ENCODE assay signal across 1 cellular context in the genomic region with DNA sequence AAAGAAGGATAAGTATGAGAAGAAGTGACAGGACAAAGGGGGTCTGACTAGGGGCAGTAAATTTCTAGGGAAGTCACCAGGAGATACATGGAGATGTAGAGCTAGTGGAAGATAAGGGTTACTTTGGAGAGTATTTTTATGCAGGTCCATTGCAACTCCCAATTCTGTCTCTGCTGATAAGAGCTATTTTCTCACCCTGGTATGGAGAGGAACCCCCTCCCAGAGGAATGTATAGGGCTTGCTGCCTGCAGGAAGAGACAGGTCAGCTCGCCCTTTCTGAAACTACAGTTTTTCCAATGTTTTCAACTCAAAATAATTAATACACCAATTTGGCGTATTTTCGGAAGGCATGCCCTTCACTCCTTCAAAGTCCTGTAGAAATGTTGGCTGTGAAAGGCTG.
TF ChIP-seq lines count a peak whose summit lies in the region.

No MANE protein-coding gene starts in this region.

TF ChIP-seq in HEK293, 187 proteins besides CTCF, POLR2A, EP300 and RAD21:
- TF ChIP-seq ZNF513 (tag by site-specific recombination; IDR thresholded peaks at IDR 0.05) (no peak), ZNF248 (tag by site-specific recombination; IDR thresholded peaks at IDR 0.05) (no peak), GLI4 (tag by site-specific recombination; IDR thresholded peaks at IDR 0.05) (no peak), ZNF292 (tag by site-specific recombination; IDR thresholded peaks at IDR 0.05; ENCODE audit: borderline replicate concordance, low read depth) (no peak), ZNF132 (tag by site-specific recombination; IDR thresholded peaks at IDR 0.05; ENCODE audit: borderline replicate concordance) (no peak), ZNF747 (tag by site-specific recombination; IDR thresholded peaks at IDR 0.05) (no peak), ZNF548 (tag by site-specific recombination; IDR thresholded peaks at IDR 0.05) (no peak)
- TF ChIP-seq, protein P1, sequence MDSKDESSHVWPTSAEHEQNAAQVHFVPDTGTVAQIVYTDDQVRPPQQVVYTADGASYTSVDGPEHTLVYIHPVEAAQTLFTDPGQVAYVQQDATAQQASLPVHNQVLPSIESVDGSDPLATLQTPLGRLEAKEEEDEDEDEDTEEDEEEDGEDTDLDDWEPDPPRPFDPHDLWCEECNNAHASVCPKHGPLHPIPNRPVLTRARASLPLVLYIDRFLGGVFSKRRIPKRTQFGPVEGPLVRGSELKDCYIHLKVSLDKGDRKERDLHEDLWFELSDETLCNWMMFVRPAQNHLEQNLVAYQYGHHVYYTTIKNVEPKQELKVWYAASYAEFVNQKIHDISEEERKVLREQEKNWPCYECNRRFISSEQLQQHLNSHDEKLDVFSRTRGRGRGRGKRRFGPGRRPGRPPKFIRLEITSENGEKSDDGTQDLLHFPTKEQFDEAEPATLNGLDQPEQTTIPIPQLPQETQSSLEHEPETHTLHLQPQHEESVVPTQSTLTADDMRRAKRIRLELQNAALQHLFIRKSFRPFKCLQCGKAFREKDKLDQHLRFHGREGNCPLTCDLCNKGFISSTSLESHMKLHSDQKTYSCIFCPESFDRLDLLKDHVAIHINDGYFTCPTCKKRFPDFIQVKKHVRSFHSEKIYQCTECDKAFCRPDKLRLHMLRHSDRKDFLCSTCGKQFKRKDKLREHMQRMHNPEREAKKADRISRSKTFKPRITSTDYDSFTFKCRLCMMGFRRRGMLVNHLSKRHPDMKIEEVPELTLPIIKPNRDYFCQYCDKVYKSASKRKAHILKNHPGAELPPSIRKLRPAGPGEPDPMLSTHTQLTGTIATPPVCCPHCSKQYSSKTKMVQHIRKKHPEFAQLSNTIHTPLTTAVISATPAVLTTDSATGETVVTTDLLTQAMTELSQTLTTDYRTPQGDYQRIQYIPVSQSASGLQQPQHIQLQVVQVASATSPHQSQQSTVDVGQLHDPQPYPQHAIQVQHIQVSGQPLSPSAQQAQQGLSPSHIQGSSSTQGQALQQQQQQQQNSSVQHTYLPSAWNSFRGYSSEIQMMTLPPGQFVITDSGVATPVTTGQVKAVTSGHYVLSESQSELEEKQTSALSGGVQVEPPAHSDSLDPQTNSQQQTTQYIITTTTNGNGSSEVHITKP (tag by site-specific recombination; IDR thresholded peaks at IDR 0.05): peak; percentile 81
TF ChIP-seq in HEK293: peak in this region for 1.
